20 cellular contexts compared by ENCODE assay signal in genomic region chr1:163928080-163928479, GRCh38.
A peak's percentile ranks its signal among the peaks of the same experiment; 100 is the strongest.
DNase-seq lines count a peak whose midpoint lies in the region; ATAC-seq and TF ChIP-seq lines count a peak whose summit lies in the region.
"Had no signal": no experiment of that assay in that cellular context is flagged by ENCODE, and none has a peak within 500 bp of the region (broad histone marks: within the 10 kb centered on the region; RNA-seq: fewer than 3 reads in every experiment).

No MANE protein-coding gene starts in this region.

- intact Hi-C loops in heart right ventricle (cut with DNase I) (loop anchor here in 1 of 10 donors (10.0 kb wide), 1 partner anchor 857 kb away; no protein-coding TSS in a partner anchor), upper lobe of right lung (cut with DNase I) (no loop called here)

- no peak for TF ChIP-seq CTCF in heart right ventricle (IDR thresholded peaks at IDR 0.05)
- TF ChIP-seq CTCF in upper lobe of right lung (IDR thresholded peaks at IDR 0.05), result no peak

- ATAC-seq in heart right ventricle (peak in 7 of 8 donors; percentile 35 to 86 (median 69)), upper lobe of right lung (no peak)
- ATAC-seq: activated CD8-positive, alpha-beta T cell treated with anti-CD3 and anti-CD28 coated beads, Interleukin-2, amount 10 ng/mL, durations not matched to agents 7 days and 5 days; right lobe of liver had no signal

- H3K4me3 ChIP-seq in HUES64 (ENCODE audit: low read length), result no peak overlapping the region
- H3K4me3 ChIP-seq in heart right ventricle, result no peak overlapping the region
- no peak overlapping the region for H3K4me3 ChIP-seq in upper lobe of right lung
- H3K4me3 ChIP-seq: right lobe of liver, SJSA1, thyroid gland had no signal

- H3K4me1 ChIP-seq in HUES64 (ENCODE audit: insufficient read depth, low read length) (peaks cover 20% of the 10 kb centered on the region), heart right ventricle (peaks cover 0 to 17% (median 0%) of the 10 kb centered on the region in 9 donors), upper lobe of right lung (no peaks in the 10 kb centered on the region)
- H3K4me1 ChIP-seq: right lobe of liver, SJSA1, thyroid gland had no signal

- H3K9me3 ChIP-seq in HUES64 (ENCODE audit: insufficient read depth, low read depth, low read length), result no peaks in the 10 kb centered on the region
- peaks cover 0 to 7% (median 0%) of the 10 kb centered on the region in 11 donors for H3K9me3 ChIP-seq in heart right ventricle
- H3K9me3 ChIP-seq in upper lobe of right lung, result no peaks in the 10 kb centered on the region
- H3K9me3 ChIP-seq: right lobe of liver, SJSA1, thyroid gland had no signal

- H3K9ac ChIP-seq in HUES64 (ENCODE audit: low read depth, low read length), result 0 out of 2 replicates have a peak overlapping the region, but pooled peaks have one; percentile 27

- peak; percentile 96 for DNase-seq in DMS153 (lab: John Stamatoyannopoulos, UW)
- peak; percentile 10 for DNase-seq in NCI-H345 treated with DMSO at 0.1 percent for 48 hours (lab: John Stamatoyannopoulos, UW; ENCODE audit: unreplicated experiment)
- DNase-seq in heart right ventricle, result peak in 1 of 2 donors; percentile 11
- no peak for DNase-seq in Kasumi-1 (lab: John Stamatoyannopoulos, UW)
- DNase-seq in iPS-NIHi11 (ENCODE audit: low spot score), result no peak
- no peak for DNase-seq in upper lobe of right lung
- no peak for DNase-seq in NCI-H2171 treated with DMSO at 0.1 percent for 48 hours (lab: John Stamatoyannopoulos, UW)
- DNase-seq: activated CD8-positive, alpha-beta T cell treated with anti-CD3 and anti-CD28 coated beads, Interleukin-2, amount 10 ng/mL, durations not matched to agents 7 days and 5 days; activated naive CD4-positive, alpha-beta T cell treated with Interleukin-2 at 50 U/mL for 16 hours; activated T-cell treated with anti-CD3 and anti-CD28 coated beads, Interleukin-2, amount 50 U/mL, for 24 hours; CD4-positive, CD25-positive, alpha-beta regulatory T cell; DMS79; HFFc6; NCI-H1694 treated with DMSO at 0.1 percent for 48 hours; NCI-H82; right lobe of liver; stimulated activated naive CD4-positive, alpha-beta T cell treated with Interleukin-2 at 50 U/mL for 16 hours; thyroid gland had no signal

- no peaks in the 10 kb centered on the region for H3K36me3 ChIP-seq in HUES64 (ENCODE audit: insufficient read depth, low read length)
- no peaks in the 10 kb centered on the region for H3K36me3 ChIP-seq in heart right ventricle
- no peaks in the 10 kb centered on the region for H3K36me3 ChIP-seq in upper lobe of right lung
- H3K36me3 ChIP-seq: right lobe of liver, SJSA1, thyroid gland had no signal

- H3K27me3 ChIP-seq in HUES64 (ENCODE audit: insufficient read depth, low read length), result no peaks in the 10 kb centered on the region
- no peaks in the 10 kb centered on the region for H3K27me3 ChIP-seq in heart right ventricle
- H3K27me3 ChIP-seq in upper lobe of right lung, result no peaks in the 10 kb centered on the region
- H3K27me3 ChIP-seq: right lobe of liver, SJSA1, thyroid gland had no signal

- H3K27ac ChIP-seq in HUES64 (ENCODE audit: low read depth, low read length) (peak overlapping the region; percentile 51), heart right ventricle (peak overlapping the region in 5 of 10 donors; percentile 4 to 54 (median 20)), upper lobe of right lung (no peak overlapping the region)
- H3K27ac ChIP-seq: right lobe of liver, SJSA1, thyroid gland had no signal

Comparison
In these comparisons a context has a peak if more than half of its experiments do, and no peak if none do; other contexts are left out.
1. DNase-seq: peak in DMS153 (single experiment) and NCI-H345 treated with DMSO at 0.1 percent for 48 hours (single experiment); none in Kasumi-1 (0 of 2), iPS-NIHi11 (single experiment), upper lobe of right lung (single experiment) and NCI-H2171 treated with DMSO at 0.1 percent for 48 hours (single experiment).